In genomic region chr5:111830333-111830732, GRCh38 we compare ENCODE assay signal across 1 cellular context.
TF ChIP-seq lines count a peak whose summit lies in the region.

No MANE protein-coding gene starts in this region.

TF ChIP-seq in SK-N-SH, 30 proteins besides CTCF, POLR2A, EP300 and RAD21 (continued from another document):
- no peak for TF ChIP-seq REST (IDR thresholded peaks at IDR 0.05; ENCODE audit: low read depth, low read length)
- TF ChIP-seq RCOR1 (IDR thresholded peaks at IDR 0.05; ENCODE audit: low read length), result no peak
- TF ChIP-seq JUND (IDR thresholded peaks at IDR 0.05), result peak; percentile 56
- TF ChIP-seq RXRA (IDR thresholded peaks at IDR 0.05; ENCODE audit: borderline replicate concordance, low read depth), result no peak
- TF ChIP-seq TCF12 (IDR thresholded peaks at IDR 0.05), result peak; percentile 41; the same call in 1 of the 2 replicates
- peak; percentile 50 for TF ChIP-seq PBX3 (IDR thresholded peaks at IDR 0.05)
- TF ChIP-seq MEF2A (IDR thresholded peaks at IDR 0.05; ENCODE audit: borderline replicate concordance, low read depth), result no peak
- TF ChIP-seq ELF1 (IDR thresholded peaks at IDR 0.05), result no peak
- no peak for TF ChIP-seq FOXM1 (IDR thresholded peaks at IDR 0.05; ENCODE audit: low read depth)
- TF ChIP-seq YY1 (IDR thresholded peaks at IDR 0.05; ENCODE audit: low read depth), result no peak
- no peak for TF ChIP-seq POLR2AphosphoS5 (IDR thresholded peaks at IDR 0.05; ENCODE audit: low read depth, low read length)
